Comparison of ENCODE assay signal across 9 cellular contexts in genomic region chr17:76179496-76180467, GRCh38. TPM values are rescaled to one million over a fixed set of nuclear protein-coding genes. Genes with fewer than 3 reads are reported as not detected.
A peak's percentile ranks its signal among the peaks of the same experiment; 100 is the strongest.
DNase-seq lines count a peak whose midpoint lies in the region; TF ChIP-seq lines count a peak whose summit lies in the region.
"Had no signal": no experiment of that assay in that cellular context is flagged by ENCODE, and none has a peak within 500 bp of the region (broad histone marks: within the 10 kb centered on the region; RNA-seq: fewer than 3 reads in every experiment).

No MANE protein-coding gene starts in this region.

- H3K27ac ChIP-seq in vagina, result no peak overlapping the region

- intact Hi-C loops in vagina (cut with DNase I), result loop anchor here (5.0 kb wide), 1 partner anchor 57 kb away; no protein-coding TSS in a partner anchor

- H3K27ac Mint-ChIP-seq in activated CD4-positive, alpha-beta T cell treated with anti-CD3 and anti-CD28 coated beads, Interleukin-2, amount 10 ng/mL, durations not matched to agents 7 days and 5 days, result peak overlapping the region; percentile 94
- peak overlapping the region; percentile 65 to 94 (median 80) for H3K27ac Mint-ChIP-seq in immature natural killer cell

- H3K36me3 Mint-ChIP-seq in activated CD4-positive, alpha-beta T cell treated with anti-CD3 and anti-CD28 coated beads, Interleukin-2, amount 10 ng/mL, durations not matched to agents 7 days and 5 days (ENCODE audit: low read depth), result peaks cover 46% of the 10 kb centered on the region
- peaks cover 0 to 6% (median 0%) of the 10 kb centered on the region in 3 donors for H3K36me3 Mint-ChIP-seq in immature natural killer cell

- H3K4me1 Mint-ChIP-seq in activated CD4-positive, alpha-beta T cell treated with anti-CD3 and anti-CD28 coated beads, Interleukin-2, amount 10 ng/mL, durations not matched to agents 7 days and 5 days, result peaks cover 62% of the 10 kb centered on the region
- H3K4me1 Mint-ChIP-seq in immature natural killer cell, result peaks cover 21 to 29% of the 10 kb centered on the region in 2 donors

- no peaks in the 10 kb centered on the region for H3K9me3 Mint-ChIP-seq in activated CD4-positive, alpha-beta T cell treated with anti-CD3 and anti-CD28 coated beads, Interleukin-2, amount 10 ng/mL, durations not matched to agents 7 days and 5 days
- H3K9me3 Mint-ChIP-seq in immature natural killer cell, result no peaks in the 10 kb centered on the region

- no peaks in the 10 kb centered on the region for H3K9me3 ChIP-seq in vagina

- H3K4me1 ChIP-seq in vagina, result no peaks in the 10 kb centered on the region

- no peaks in the 10 kb centered on the region for H3K36me3 ChIP-seq in vagina

- peak overlapping the region; percentile 41 for H3K4me3 Mint-ChIP-seq in activated CD4-positive, alpha-beta T cell treated with anti-CD3 and anti-CD28 coated beads, Interleukin-2, amount 10 ng/mL, durations not matched to agents 7 days and 5 days
- peak overlapping the region in 2 of 5 donors; percentile 18 to 41 for H3K4me3 Mint-ChIP-seq in immature natural killer cell

- CTCF ChIA-PET in activated CD4-positive, alpha-beta T cell treated with anti-CD3 and anti-CD28 coated beads, Interleukin-2, amount 10 ng/mL, durations not matched to agents 7 days and 5 days (lab: Charles Lee), result interaction anchor here (0.8 to 5.4 kb wide), 23 partner anchors 11 to 100 kb away, joined by 3 to 59 read pairs (median 4); partner anchors contain the start of genes FOXJ1 and UBALD2

- no peaks in the 10 kb centered on the region for H3K27me3 ChIP-seq in vagina

- no peak overlapping the region for H3K4me3 ChIP-seq in vagina

- POLR2A ChIA-PET in activated CD4-positive, alpha-beta T cell treated with anti-CD3 and anti-CD28 coated beads, Interleukin-2, amount 10 ng/mL, durations not matched to agents 7 days and 5 days (lab: Charles Lee), result interaction anchor here (0.6 to 1.6 kb wide), 14 partner anchors 12 to 92 kb away, joined by 3 to 10 read pairs (median 4); partner anchors contain the start of gene UBALD2

- DNase-seq in CMK (ENCODE audit: low read depth), result peak; percentile 62
- DNase-seq in HT1080 (ENCODE audit: low read depth), result peak; percentile 27
- DNase-seq in activated CD4-positive, alpha-beta T cell treated with anti-CD3 and anti-CD28 coated beads, Interleukin-2, amount 10 ng/mL, durations not matched to agents 7 days and 5 days, result peak; percentile 68
- peak; percentile 7 to 21 (median 14) for DNase-seq in immature natural killer cell
- no peak for DNase-seq in NCI-H146 treated with DMSO at 0.1 percent for 48 hours (lab: John Stamatoyannopoulos, UW; ENCODE audit: unreplicated experiment)
- DNase-seq in SHP77 (lab: John Stamatoyannopoulos, UW), result no peak
- no peak for DNase-seq in vagina (ENCODE audit: extremely low spot score in 2 of 2)
- no peak for DNase-seq in effector CD8-positive, alpha-beta T cell (lab: John Stamatoyannopoulos, UW)
- DNase-seq: right cardiac atrium had no signal

- no peak for TF ChIP-seq CTCF in vagina (IDR thresholded peaks at IDR 0.05)

- no peak for TF ChIP-seq POLR2A in vagina (IDR thresholded peaks at IDR 0.05)

- H3K27me3 Mint-ChIP-seq in activated CD4-positive, alpha-beta T cell treated with anti-CD3 and anti-CD28 coated beads, Interleukin-2, amount 10 ng/mL, durations not matched to agents 7 days and 5 days, result no peaks in the 10 kb centered on the region
- H3K27me3 Mint-ChIP-seq in immature natural killer cell (ENCODE audit: low read depth in 3 of 3), result peaks cover 0 to 3% (median 2%) of the 10 kb centered on the region in 3 donors

RNA-seq across cellular contexts. Expression of gene FOXJ1, which starts 38.7 kb away (rescaled TPM):
- not detected in 2 replicates for total RNA-seq in HT1080 (2014; rRNA removed; shearing (Covaris generic))
- polyA plus RNA-seq in HT1080 (2015; cell fraction: cytosol; rRNA removed), result not detected in 2 replicates
- polyA plus RNA-seq in HT1080 (2015; cell fraction: nucleus; rRNA removed), result not detected in 2 replicates
- total RNA-seq in activated CD4-positive, alpha-beta T cell treated with anti-CD3 and anti-CD28 coated beads, Interleukin-2, amount 10 ng/mL, durations not matched to agents 7 days and 5 days, result under 1 TPM; 0.20 to 0.48 TPM
- not detected for polyA plus RNA-seq in immature natural killer cell
- total RNA-seq in vagina, result not detected
- total RNA-seq: right cardiac atrium had no signal
- polyA plus RNA-seq: right cardiac atrium had no signal

Comparison
In these comparisons a context has a peak if more than half of its experiments do, and no peak if none do; other contexts are left out.
1. DNase-seq: peak in CMK (single experiment), HT1080 (single experiment), activated CD4-positive, alpha-beta T cell treated with anti-CD3 and anti-CD28 coated beads, Interleukin-2, amount 10 ng/mL, durations not matched to agents 7 days and 5 days (single experiment) and immature natural killer cell (3 of 3); none in NCI-H146 treated with DMSO at 0.1 percent for 48 hours (single experiment), SHP77 (0 of 2), vagina (0 of 2) and effector CD8-positive, alpha-beta T cell (single experiment).